ENCODE assay signal across 15 cellular contexts in genomic region chr10:34716234-34716633, GRCh38.
"Had no signal": no experiment of that assay in that cellular context is flagged by ENCODE, and none has a peak within 500 bp of the region (broad histone marks: within the 10 kb centered on the region; RNA-seq: fewer than 3 reads in every experiment).

No MANE protein-coding gene starts in this region.

- DNase-seq: effector memory CD8-positive, alpha-beta T cell; esophagus squamous epithelium; foreskin fibroblast; glutamatergic neuron; immature natural killer cell; left ventricle myocardium inferior; lower lobe of right lung; naive thymus-derived CD4-positive, alpha-beta T cell; stimulated activated CD4-positive, alpha-beta T cell treated with anti-CD3 and anti-CD28 coated beads, Interleukin-12 subunit alpha, Interleukin-12 subunit beta, amount 100 ng/mL, for 4 hours; stimulated activated naive CD4-positive, alpha-beta T cell treated with Interleukin-2 at 50 U/mL for 16 hours; trophoblast cell had no signal

- H3K9me3 ChIP-seq: esophagus squamous epithelium, gastroesophageal sphincter, left ventricle myocardium inferior, lower lobe of right lung, neutrophil had no signal

- ATAC-seq: effector memory CD8-positive, alpha-beta T cell; gastroesophageal sphincter; lower lobe of right lung; naive thymus-derived CD4-positive, alpha-beta T cell; sciatic nerve had no signal

- H3K4me3 ChIP-seq: esophagus squamous epithelium, gastroesophageal sphincter, left ventricle myocardium inferior, lower lobe of right lung had no signal

- H3K27ac Mint-ChIP-seq: dendritic cell treated with granulocyte-macrophage colony-stimulating factor and Interleukin-4, amounts not matched to agents 40 ng/mL and 50 ng/mL, for 4 days; effector memory CD8-positive, alpha-beta T cell; immature natural killer cell; naive thymus-derived CD4-positive, alpha-beta T cell had no signal

- H3K27ac ChIP-seq: esophagus squamous epithelium, gastroesophageal sphincter, left ventricle myocardium inferior, lower lobe of right lung, neutrophil had no signal

- H3K36me3 Mint-ChIP-seq: immature natural killer cell; naive thymus-derived CD4-positive, alpha-beta T cell had no signal

- H3K4me3 Mint-ChIP-seq: dendritic cell treated with granulocyte-macrophage colony-stimulating factor and Interleukin-4, amounts not matched to agents 40 ng/mL and 50 ng/mL, for 4 days; effector memory CD8-positive, alpha-beta T cell; immature natural killer cell; naive thymus-derived CD4-positive, alpha-beta T cell had no signal

- H3K27me3 ChIP-seq: esophagus squamous epithelium, gastroesophageal sphincter had no signal

- H3K36me3 ChIP-seq: esophagus squamous epithelium, gastroesophageal sphincter, left ventricle myocardium inferior, lower lobe of right lung, neutrophil had no signal

- H3K9me3 Mint-ChIP-seq: dendritic cell treated with granulocyte-macrophage colony-stimulating factor and Interleukin-4, amounts not matched to agents 40 ng/mL and 50 ng/mL, for 4 days; effector memory CD8-positive, alpha-beta T cell had no signal
